1 cellular context compared by ENCODE assay signal in genomic region chr4:42271096-42271495, GRCh38.
TF ChIP-seq lines count a peak whose summit lies in the region.

No MANE protein-coding gene starts in this region.

TF ChIP-seq in GM23338, 12 proteins besides CTCF, POLR2A, EP300 and RAD21 (continued from another document):
- peak; percentile 63; the same call in 1 of the 2 replicates for TF ChIP-seq NANOG (IDR thresholded peaks at IDR 0.05; ENCODE audit: borderline replicate concordance)
